1 cellular context compared by ENCODE assay signal in genomic region chr3:46946416-46946815, GRCh38.
TF ChIP-seq lines count a peak whose summit lies in the region.

No MANE protein-coding gene starts in this region.

TF ChIP-seq in A549, 52 proteins besides CTCF, POLR2A, EP300 and RAD21 (continued from another document):
- TF ChIP-seq ATOH8 (CRISPR knock-in tag; IDR thresholded peaks at IDR 0.05; ENCODE audit: low read depth) (no peak), ZSCAN20 (CRISPR knock-in tag; IDR thresholded peaks at IDR 0.05) (no peak), RNF2 (IDR thresholded peaks at IDR 0.05; ENCODE audit: borderline replicate concordance, low read depth) (no peak)
